In the genomic region with DNA sequence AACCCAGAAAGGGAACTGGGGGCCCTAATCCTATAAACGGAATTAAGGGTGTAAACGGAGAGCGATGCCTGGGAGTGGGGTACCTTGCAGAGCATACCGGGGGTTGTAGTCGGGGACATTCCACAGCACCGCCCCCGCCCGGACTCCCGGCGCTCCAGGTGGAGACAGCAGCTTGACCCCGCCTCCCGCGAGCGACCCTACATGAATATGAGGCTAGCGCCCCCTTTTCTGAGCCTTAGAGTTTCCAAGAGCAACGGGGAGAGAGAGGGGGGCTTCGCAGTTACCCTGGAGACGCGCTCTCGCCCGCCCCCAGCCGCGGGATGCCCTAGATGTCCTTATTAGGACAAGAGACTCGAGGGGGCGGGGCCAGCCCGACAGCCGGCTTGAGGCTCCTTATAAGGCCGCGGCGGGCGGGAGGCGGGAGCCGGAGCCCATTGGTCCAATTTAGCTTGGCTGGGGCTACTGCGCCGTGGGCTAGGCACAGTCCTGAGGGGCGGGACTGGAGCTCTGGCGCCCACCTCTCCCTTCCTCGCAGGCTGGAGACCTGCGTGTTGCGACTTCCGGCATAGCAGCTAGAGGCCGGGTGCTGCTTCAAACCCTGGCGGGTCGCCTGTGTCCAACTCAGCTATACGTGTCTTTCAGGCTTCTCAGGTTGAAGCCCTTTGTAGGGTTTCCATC, we compare ENCODE assay signal across 8 cellular contexts. TPM values are rescaled to one million over a fixed set of nuclear protein-coding genes. Genes with fewer than 3 reads are reported as not detected.
DNase-seq lines count a peak whose midpoint lies in the region; ATAC-seq and TF ChIP-seq lines count a peak whose summit lies in the region.

No MANE protein-coding gene starts in this region.

- ATAC-seq in GM19438 (IDR thresholded peaks at IDR 0.05; ENCODE audit: low read depth, unreplicated experiment) (peak; percentile 47), HG03571 (IDR thresholded peaks at IDR 0.05; ENCODE audit: unreplicated experiment) (peak; percentile 46)

- TF ChIP-seq CTCF in liver (IDR thresholded peaks at IDR 0.05; ENCODE audit: low read depth, low read length, missing input control), result no peak

- no peaks in the 10 kb centered on the region for H3K27me3 ChIP-seq in liver (ENCODE audit: control insufficient read depth in 4 of 4, insufficient read depth in 4 of 4, low read length in 3 of 4)

- peaks cover 10 to 48% (median 32%) of the 10 kb centered on the region in 4 donors for H3K4me1 ChIP-seq in liver (ENCODE audit: control insufficient read depth in 4 of 4, insufficient read depth in 4 of 4, low read length in 3 of 4)

- peak overlapping the region; percentile 81 to 96 for H3K27ac ChIP-seq in liver (ENCODE audit: low read depth in 1 of 2, low read length in 2 of 2)

- TF ChIP-seq RAD21 in liver (IDR thresholded peaks at IDR 0.05), result no peak

- peak; percentile 99 for DNase-seq in CD1c-positive myeloid dendritic cell (ENCODE audit: extremely low spot score)
- DNase-seq in NCI-H774 (lab: John Stamatoyannopoulos, UW), result peak; percentile 96
- peak; percentile 99 for DNase-seq in activated CD4-positive, alpha-beta T cell treated with anti-CD3 and anti-CD28 coated beads, Interleukin-2, amount 50 U/mL, for 48 hours
- DNase-seq in dermis microvascular lymphatic vessel endothelial cell (ENCODE audit: low read depth in 2 of 2), result peak; percentile 90 to 99
- peak; percentile 98 for DNase-seq in stimulated activated CD4-positive, alpha-beta T cell treated with anti-CD3 and anti-CD28 coated beads, Interleukin-4, amount 100 ng/mL, for 1 hour

- peak overlapping the region; percentile 9 to 92 for H3K9ac ChIP-seq in liver (ENCODE audit: low read depth in 1 of 2, low read length in 2 of 2)

- H3K36me3 ChIP-seq in liver (ENCODE audit: control insufficient read depth in 4 of 4, insufficient read depth in 3 of 4, low read depth in 1 of 4, low read length in 3 of 4), result peaks cover 11 to 32% (median 23%) of the 10 kb centered on the region in 4 donors

- peak overlapping the region; percentile 12 to 84 (median 59) for H3K4me3 ChIP-seq in liver (ENCODE audit: low read depth in 1 of 3, low read length in 3 of 3)

- WGBS in liver, result under 1% methylated on average over 45 of the region's 45 CpGs

- no peaks in the 10 kb centered on the region for H3K9me3 ChIP-seq in liver (ENCODE audit: control insufficient read depth in 4 of 4, low read length in 3 of 4)

TF ChIP-seq in liver, 16 proteins besides CTCF, POLR2A, EP300 and RAD21:
- peak; percentile 53 for TF ChIP-seq YY1 (IDR thresholded peaks at IDR 0.05)
- TF ChIP-seq, protein P1, sequence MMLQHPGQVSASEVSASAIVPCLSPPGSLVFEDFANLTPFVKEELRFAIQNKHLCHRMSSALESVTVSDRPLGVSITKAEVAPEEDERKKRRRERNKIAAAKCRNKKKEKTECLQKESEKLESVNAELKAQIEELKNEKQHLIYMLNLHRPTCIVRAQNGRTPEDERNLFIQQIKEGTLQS (IDR thresholded peaks at IDR 0.05), result peak; percentile 1
- peak; percentile 74 to 75 for TF ChIP-seq EGR1 (IDR thresholded peaks at IDR 0.05; ENCODE audit: low read depth in 2 of 2)
- TF ChIP-seq SP1 (IDR thresholded peaks at IDR 0.05), result peak; percentile 63
- peak; percentile 77 for TF ChIP-seq TAF1 (conservative IDR thresholded peaks at IDR 0.05)
- TF ChIP-seq JUND (IDR thresholded peaks at IDR 0.05), result no peak
- TF ChIP-seq NR2F2 (IDR thresholded peaks at IDR 0.05), result no peak
- no peak for TF ChIP-seq HNF4A (conservative IDR thresholded peaks at IDR 0.05)
- TF ChIP-seq, protein P2, sequence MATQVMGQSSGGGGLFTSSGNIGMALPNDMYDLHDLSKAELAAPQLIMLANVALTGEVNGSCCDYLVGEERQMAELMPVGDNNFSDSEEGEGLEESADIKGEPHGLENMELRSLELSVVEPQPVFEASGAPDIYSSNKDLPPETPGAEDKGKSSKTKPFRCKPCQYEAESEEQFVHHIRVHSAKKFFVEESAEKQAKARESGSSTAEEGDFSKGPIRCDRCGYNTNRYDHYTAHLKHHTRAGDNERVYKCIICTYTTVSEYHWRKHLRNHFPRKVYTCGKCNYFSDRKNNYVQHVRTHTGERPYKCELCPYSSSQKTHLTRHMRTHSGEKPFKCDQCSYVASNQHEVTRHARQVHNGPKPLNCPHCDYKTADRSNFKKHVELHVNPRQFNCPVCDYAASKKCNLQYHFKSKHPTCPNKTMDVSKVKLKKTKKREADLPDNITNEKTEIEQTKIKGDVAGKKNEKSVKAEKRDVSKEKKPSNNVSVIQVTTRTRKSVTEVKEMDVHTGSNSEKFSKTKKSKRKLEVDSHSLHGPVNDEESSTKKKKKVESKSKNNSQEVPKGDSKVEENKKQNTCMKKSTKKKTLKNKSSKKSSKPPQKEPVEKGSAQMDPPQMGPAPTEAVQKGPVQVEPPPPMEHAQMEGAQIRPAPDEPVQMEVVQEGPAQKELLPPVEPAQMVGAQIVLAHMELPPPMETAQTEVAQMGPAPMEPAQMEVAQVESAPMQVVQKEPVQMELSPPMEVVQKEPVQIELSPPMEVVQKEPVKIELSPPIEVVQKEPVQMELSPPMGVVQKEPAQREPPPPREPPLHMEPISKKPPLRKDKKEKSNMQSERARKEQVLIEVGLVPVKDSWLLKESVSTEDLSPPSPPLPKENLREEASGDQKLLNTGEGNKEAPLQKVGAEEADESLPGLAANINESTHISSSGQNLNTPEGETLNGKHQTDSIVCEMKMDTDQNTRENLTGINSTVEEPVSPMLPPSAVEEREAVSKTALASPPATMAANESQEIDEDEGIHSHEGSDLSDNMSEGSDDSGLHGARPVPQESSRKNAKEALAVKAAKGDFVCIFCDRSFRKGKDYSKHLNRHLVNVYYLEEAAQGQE (IDR thresholded peaks at IDR 0.05), result peak; percentile 82
- TF ChIP-seq FOXA1 (IDR thresholded peaks at IDR 0.05), result no peak
- TF ChIP-seq RXRA (IDR thresholded peaks at IDR 0.05), result no peak
- peak in 1 of 2 donors; percentile 19 for TF ChIP-seq GABPA (IDR thresholded peaks at IDR 0.05 in 1 of 2, conservative IDR thresholded peaks at IDR 0.05 in 1 of 2)
- TF ChIP-seq, protein P3, sequence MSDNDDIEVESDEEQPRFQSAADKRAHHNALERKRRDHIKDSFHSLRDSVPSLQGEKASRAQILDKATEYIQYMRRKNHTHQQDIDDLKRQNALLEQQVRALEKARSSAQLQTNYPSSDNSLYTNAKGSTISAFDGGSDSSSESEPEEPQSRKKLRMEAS (IDR thresholded peaks at IDR 0.05), result peak; percentile 12
- TF ChIP-seq FOXA2 (IDR thresholded peaks at IDR 0.05), result no peak

RNA-seq across cellular contexts. Expression of a gene that starts 1.0 kb away (rescaled TPM):
- total RNA-seq in dermis microvascular lymphatic vessel endothelial cell (32.6 and 37.8 TPM in 2 replicates), liver (10 to 100 TPM; 20.2 to 24.7 TPM)
- polyA plus RNA-seq in liver, result 10 to 100 TPM; 11.0 to 12.9 TPM

RNA-seq across cellular contexts. Expression of a gene that starts 1.3 kb away (rescaled TPM):
- total RNA-seq in dermis microvascular lymphatic vessel endothelial cell, result 976 and 1,057 TPM in 2 replicates
- 100 to 1,000 TPM; 184 to 186 TPM for total RNA-seq in liver
- polyA plus RNA-seq in liver, result 100 to 1,000 TPM; 377 to 498 TPM

RNA-seq across cellular contexts. Expression of a gene that starts 13.3 kb away (rescaled TPM):
- 11.2 and 44.4 TPM in 2 replicates for total RNA-seq in dermis microvascular lymphatic vessel endothelial cell
- 1 to 10 TPM; 5.0 to 5.2 TPM for total RNA-seq in liver
- polyA plus RNA-seq in liver, result 10 to 100 TPM in 1 of 2 donors, 1 to 10 TPM in 1; 5.5 to 10.7 TPM

RNA-seq across cellular contexts. Expression of a gene that starts 20.4 kb away (rescaled TPM):
- total RNA-seq in dermis microvascular lymphatic vessel endothelial cell, result 0.13 TPM in 2 replicates
- total RNA-seq in liver, result 1 to 10 TPM; 1.3 to 2.9 TPM
- polyA plus RNA-seq in liver, result 1 to 10 TPM; 2.0 to 2.2 TPM

RNA-seq across cellular contexts. Expression of a gene that starts 25.5 kb away (rescaled TPM):
- total RNA-seq in dermis microvascular lymphatic vessel endothelial cell (0.13 and 0.51 TPM in 2 replicates), liver (under 1 TPM; under 0.01 to 0.09 TPM)
- under 1 TPM; 0.02 to 0.38 TPM for polyA plus RNA-seq in liver

Comparison
In these comparisons a context has a peak if more than half of its experiments do, and no peak if none do; other contexts are left out.
1. Peak in every context shown above with its lines: DNase-seq, ATAC-seq, H3K4me3 ChIP-seq and H3K27ac ChIP-seq.